ENCODE assay signal across 18 cellular contexts in genomic region chr15:70752142-70752754, GRCh38. TPM values are rescaled to one million over a fixed set of nuclear protein-coding genes. Genes with fewer than 3 reads are reported as not detected.
DNase-seq lines count a peak whose midpoint lies in the region; ATAC-seq and TF ChIP-seq lines count a peak whose summit lies in the region.
"Had no signal": no experiment of that assay in that cellular context is flagged by ENCODE, and none has a peak within 500 bp of the region (broad histone marks: within the 10 kb centered on the region; RNA-seq: fewer than 3 reads in every experiment).

No MANE protein-coding gene starts in this region.

- no peaks in the 10 kb centered on the region for H4K20me1 ChIP-seq in hepatocyte (ENCODE audit: insufficient read depth, poor library complexity, severe bottlenecking)

- H3K27me3 ChIP-seq in ascending aorta (no peaks in the 10 kb centered on the region), hepatocyte (no peaks in the 10 kb centered on the region), subcutaneous abdominal adipose tissue (ENCODE audit: control insufficient read depth in 5 of 5, insufficient read depth in 4 of 5, low read length in 5 of 5) (no peaks in the 10 kb centered on the region)

- H3K4me3 ChIP-seq in ascending aorta (peak overlapping the region in 1 of 2 donors; percentile 9), hepatocyte (no peak overlapping the region), subcutaneous abdominal adipose tissue (ENCODE audit: low read depth in 1 of 5, low read length in 5 of 5) (no peak overlapping the region)

- peak overlapping the region; percentile 68 to 86 for H3K27ac ChIP-seq in ascending aorta
- peak overlapping the region; percentile 7 for H3K27ac ChIP-seq in hepatocyte
- H3K27ac ChIP-seq in subcutaneous abdominal adipose tissue (ENCODE audit: low read depth, low read length), result peak overlapping the region; percentile 13

- peaks cover 14% of the 10 kb centered on the region for H3K27me3 Mint-ChIP-seq in activated CD4-positive, alpha-beta T cell treated with anti-CD3 and anti-CD28 coated beads, Interleukin-2, amount 10 ng/mL, durations not matched to agents 24 days and 14 days
- H3K27me3 Mint-ChIP-seq: dendritic cell treated with granulocyte-macrophage colony-stimulating factor and Interleukin-4, amounts not matched to agents 40 ng/mL and 50 ng/mL, for 4 days had no signal

- no peak overlapping the region for H3K9ac ChIP-seq in subcutaneous abdominal adipose tissue (ENCODE audit: low read length in 5 of 5)

- POLR2A ChIA-PET in HEK293T (lab: Yijun Ruan, JAX), result interaction anchor here (0.6 kb wide), 1 partner anchor 9 kb away, joined by 3 read pairs; no protein-coding TSS in a partner anchor

- H3K4me1 ChIP-seq in ascending aorta (peaks cover 9 to 44% of the 10 kb centered on the region in 2 donors), hepatocyte (ENCODE audit: insufficient read depth) (no peaks in the 10 kb centered on the region), subcutaneous abdominal adipose tissue (ENCODE audit: control insufficient read depth in 5 of 5, insufficient read depth in 5 of 5, low read length in 5 of 5) (peaks cover 5 to 60% (median 35%) of the 10 kb centered on the region in 5 donors)

- no peak overlapping the region for H3K27ac Mint-ChIP-seq in activated CD4-positive, alpha-beta T cell treated with anti-CD3 and anti-CD28 coated beads, Interleukin-2, amount 10 ng/mL, durations not matched to agents 24 days and 14 days
- H3K27ac Mint-ChIP-seq: activated CD8-positive, alpha-beta memory T cell treated with anti-CD3 and anti-CD28 coated beads, Interleukin-2, amount 10 ng/mL, durations not matched to agents 7 days and 5 days; activated naive CD8-positive, alpha-beta T cell; dendritic cell treated with granulocyte-macrophage colony-stimulating factor and Interleukin-4, amounts not matched to agents 40 ng/mL and 50 ng/mL, for 4 days; H9; stimulated activated memory B cell treated with anti-CD40 and anti-IgM and Interleukin-4, amounts not matched to agents 10 μg/mL and 1 μg/mL and 100 μg/mL, for 72 hours had no signal

- CTCF ChIA-PET in HEK293T (lab: Yijun Ruan, JAX), result no interaction called here

- peaks cover 85% of the 10 kb centered on the region for H3K79me2 ChIP-seq in hepatocyte

- TF ChIP-seq CTCF in ascending aorta (IDR thresholded peaks at IDR 0.05) (no peak), hepatocyte (IDR thresholded peaks at IDR 0.05; ENCODE audit: poor library complexity) (no peak)

- H3K36me3 Mint-ChIP-seq in activated CD4-positive, alpha-beta T cell treated with anti-CD3 and anti-CD28 coated beads, Interleukin-2, amount 10 ng/mL, durations not matched to agents 24 days and 14 days (ENCODE audit: low read depth), result no peaks in the 10 kb centered on the region
- H3K36me3 Mint-ChIP-seq: activated CD8-positive, alpha-beta memory T cell treated with anti-CD3 and anti-CD28 coated beads, Interleukin-2, amount 10 ng/mL, durations not matched to agents 7 days and 5 days; activated naive CD8-positive, alpha-beta T cell; stimulated activated memory B cell treated with anti-CD40 and anti-IgM and Interleukin-4, amounts not matched to agents 10 μg/mL and 1 μg/mL and 100 μg/mL, for 72 hours had no signal

- H3K9me3 ChIP-seq in ascending aorta (no peaks in the 10 kb centered on the region), hepatocyte (ENCODE audit: low read depth) (no peaks in the 10 kb centered on the region), subcutaneous abdominal adipose tissue (ENCODE audit: control insufficient read depth in 5 of 5, low read length in 5 of 5) (no peaks in the 10 kb centered on the region)

- no peak for DNase-seq in HEK293T (ENCODE audit: extremely low spot score)
- DNase-seq in ascending aorta (ENCODE audit: low spot score in 2 of 2), result peak in 1 of 2 donors; percentile 70
- no peak for DNase-seq in hepatocyte (ENCODE audit: low spot score)
- DNase-seq in activated CD4-positive, alpha-beta T cell treated with anti-CD3 and anti-CD28 coated beads, Interleukin-2, amount 10 ng/mL, durations not matched to agents 24 days and 14 days, result no peak
- DNase-seq: activated CD8-positive, alpha-beta memory T cell treated with anti-CD3 and anti-CD28 coated beads, Interleukin-2, amount 10 ng/mL, durations not matched to agents 7 days and 5 days; COR-L47; H9; Kasumi-1; NCI-H2081; posterior cingulate gyrus; stimulated activated CD4-positive, alpha-beta T cell treated with anti-CD3 and anti-CD28 coated beads, Interleukin-2, amount 100 ng/mL, for 48 hours had no signal

- WGBS in hepatocyte (ENCODE audit: low lambda C conversion rate, missing lambda C conversion rate), result 86% methylated on average over 8 of the region's 9 CpGs

- H3K4me2 ChIP-seq in hepatocyte, result peak overlapping the region; percentile 21

- ATAC-seq in GM18511 (IDR thresholded peaks at IDR 0.05; ENCODE audit: unreplicated experiment) (no peak), HG03196 (IDR thresholded peaks at IDR 0.05; ENCODE audit: unreplicated experiment) (no peak), GM19397 (IDR thresholded peaks at IDR 0.05; ENCODE audit: unreplicated experiment) (no peak)
- ATAC-seq: activated CD8-positive, alpha-beta memory T cell treated with anti-CD3 and anti-CD28 coated beads, Interleukin-2, amount 10 ng/mL, durations not matched to agents 7 days and 5 days; stimulated activated memory B cell treated with anti-CD40 and anti-IgM and Interleukin-4, amounts not matched to agents 10 μg/mL and 1 μg/mL and 100 μg/mL, for 72 hours had no signal

- no peak overlapping the region for H3K4me3 Mint-ChIP-seq in activated CD4-positive, alpha-beta T cell treated with anti-CD3 and anti-CD28 coated beads, Interleukin-2, amount 10 ng/mL, durations not matched to agents 24 days and 14 days
- H3K4me3 Mint-ChIP-seq: activated CD8-positive, alpha-beta memory T cell treated with anti-CD3 and anti-CD28 coated beads, Interleukin-2, amount 10 ng/mL, durations not matched to agents 7 days and 5 days; activated naive CD8-positive, alpha-beta T cell; dendritic cell treated with granulocyte-macrophage colony-stimulating factor and Interleukin-4, amounts not matched to agents 40 ng/mL and 50 ng/mL, for 4 days; H9; stimulated activated memory B cell treated with anti-CD40 and anti-IgM and Interleukin-4, amounts not matched to agents 10 μg/mL and 1 μg/mL and 100 μg/mL, for 72 hours had no signal

- no peaks in the 10 kb centered on the region for H3K9me2 ChIP-seq in hepatocyte (replicated peaks; ENCODE audit: insufficient read depth)

- H3K9me3 Mint-ChIP-seq in activated CD4-positive, alpha-beta T cell treated with anti-CD3 and anti-CD28 coated beads, Interleukin-2, amount 10 ng/mL, durations not matched to agents 24 days and 14 days, result no peaks in the 10 kb centered on the region
- H3K9me3 Mint-ChIP-seq: dendritic cell treated with granulocyte-macrophage colony-stimulating factor and Interleukin-4, amounts not matched to agents 40 ng/mL and 50 ng/mL, for 4 days; H9; stimulated activated memory B cell treated with anti-CD40 and anti-IgM and Interleukin-4, amounts not matched to agents 10 μg/mL and 1 μg/mL and 100 μg/mL, for 72 hours had no signal

- H3K36me3 ChIP-seq in ascending aorta (no peaks in the 10 kb centered on the region), hepatocyte (replicated peaks; ENCODE audit: insufficient read depth, low read depth) (no peaks in the 10 kb centered on the region), subcutaneous abdominal adipose tissue (ENCODE audit: control insufficient read depth in 5 of 5, insufficient read depth in 5 of 5, low read length in 5 of 5) (no peaks in the 10 kb centered on the region)

- H2AFZ ChIP-seq in hepatocyte, result no peak overlapping the region

- H3K4me1 Mint-ChIP-seq in activated CD4-positive, alpha-beta T cell treated with anti-CD3 and anti-CD28 coated beads, Interleukin-2, amount 10 ng/mL, durations not matched to agents 24 days and 14 days, result no peaks in the 10 kb centered on the region

- intact Hi-C loops in ascending aorta (cut with DNase I), result no loop called here
- intact Hi-C loops in activated CD4-positive, alpha-beta T cell treated with anti-CD3 and anti-CD28 coated beads, Interleukin-2, amount 10 ng/mL, durations not matched to agents 24 days and 14 days (cut with micrococcal nuclease), result no loop called here

TF ChIP-seq in HEK293T, 16 proteins besides CTCF, POLR2A, EP300 and RAD21:
- no peak for TF ChIP-seq SP1 (IDR thresholded peaks at IDR 0.05)
- 0 out of 2 replicates have a peak, but pooled peaks have one; percentile 14 for TF ChIP-seq ZNF384 (IDR thresholded peaks at IDR 0.05)
- TF ChIP-seq BHLHE40 (IDR thresholded peaks at IDR 0.05; ENCODE audit: borderline replicate concordance), result no peak
- TF ChIP-seq PKNOX1 (IDR thresholded peaks at IDR 0.05), result no peak
- no peak for TF ChIP-seq LEF1 (IDR thresholded peaks at IDR 0.05; ENCODE audit: borderline replicate concordance)
- no peak for TF ChIP-seq ARNT (IDR thresholded peaks at IDR 0.05)
TF ChIP-seq in HEK293T: peak in this region for 1.

RNA-seq across cellular contexts. Expression of gene UACA, which starts 11.1 kb away (rescaled TPM):
- total RNA-seq in ascending aorta (34.0 TPM), hepatocyte (46.4 and 46.7 TPM in 2 replicates)
- polyA plus RNA-seq in hepatocyte, result 45.4 and 58.7 TPM in 2 replicates
- total RNA-seq in activated CD4-positive, alpha-beta T cell treated with anti-CD3 and anti-CD28 coated beads, Interleukin-2, amount 10 ng/mL, durations not matched to agents 24 days and 14 days, result 0.40 and 0.68 TPM in 2 replicates

Comparison
In these comparisons a context has a peak if more than half of its experiments do, and no peak if none do; other contexts are left out.
1. H3K27ac ChIP-seq: peak in every context shown above with its lines; median percentile 77 in ascending aorta; 13 in subcutaneous abdominal adipose tissue; 7 in hepatocyte.
2. RNA of gene UACA, which starts 11.1 kb away (total RNA-seq): 46.4 to 46.7 TPM in hepatocyte and 34.0 TPM in ascending aorta (single experiment); 0.40 to 0.68 TPM in activated CD4-positive, alpha-beta T cell treated with anti-CD3 and anti-CD28 coated beads, Interleukin-2, amount 10 ng/mL, durations not matched to agents 24 days and 14 days; every median in the first group is over 10 times any median in the second.